1 cellular context compared by ENCODE assay signal in genomic region chr3:12465826-12466225, GRCh38.
TF ChIP-seq lines count a peak whose summit lies in the region.

No MANE protein-coding gene starts in this region.

TF ChIP-seq in GM23338, 12 proteins besides CTCF, POLR2A, EP300 and RAD21 (continued from another document):
- no peak for TF ChIP-seq REST (IDR thresholded peaks at IDR 0.05; ENCODE audit: unreplicated experiment)
- TF ChIP-seq EZH2 (IDR thresholded peaks at IDR 0.05; ENCODE audit: low read depth, unreplicated experiment), result no peak
- no peak for TF ChIP-seq ETS1 (IDR thresholded peaks at IDR 0.05)
- TF ChIP-seq CREB1 (CRISPR knock-in tag; IDR thresholded peaks at IDR 0.05; ENCODE audit: low read depth), result no peak
TF ChIP-seq in GM23338: peak in this region for 0.
